ENCODE assay signal across 10 cellular contexts in the genomic region with DNA sequence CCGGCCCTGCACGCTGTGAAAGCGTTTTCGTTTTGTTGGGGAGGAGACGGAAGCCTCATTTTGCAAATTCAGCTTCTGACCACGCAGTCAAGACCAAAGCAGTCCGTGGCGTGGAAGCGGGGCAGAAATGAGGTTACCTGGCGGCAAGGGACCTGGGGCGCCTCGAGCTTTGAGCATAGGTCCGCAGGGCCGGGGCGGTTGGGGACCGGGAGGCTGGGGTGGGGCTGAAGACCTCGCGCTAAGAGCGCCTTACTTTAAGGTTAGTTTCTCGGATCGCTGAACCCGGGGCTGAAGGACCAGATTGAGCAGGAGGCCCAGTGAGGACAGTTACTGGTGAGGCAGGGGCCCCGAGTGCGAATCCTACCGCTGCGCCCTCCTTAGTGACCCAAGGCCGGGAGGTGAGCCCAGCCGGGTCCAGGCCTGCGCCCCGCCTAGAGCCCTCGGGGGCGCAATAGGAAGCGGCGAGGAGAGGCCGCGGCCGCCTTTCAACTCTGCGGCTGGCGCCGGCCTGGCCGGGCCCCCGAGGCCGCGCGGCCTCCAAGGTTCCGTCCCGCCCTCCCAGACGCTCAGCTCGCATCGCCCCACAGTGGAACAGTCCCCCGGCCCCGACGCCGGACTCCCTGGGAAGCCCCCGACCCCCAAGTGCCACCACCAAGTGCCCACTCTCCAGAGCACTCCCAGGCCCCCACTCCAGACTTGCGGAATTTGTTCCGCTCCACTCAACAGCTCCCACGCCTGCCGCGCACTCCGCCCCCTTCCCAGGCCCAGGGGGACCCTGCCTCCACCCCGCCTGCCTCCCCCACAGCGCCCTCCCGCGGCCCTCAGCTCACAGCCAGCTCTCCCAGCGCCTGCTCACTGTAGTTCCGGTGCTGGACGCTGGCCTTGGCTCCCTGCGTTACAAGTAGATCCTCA. TPM values are rescaled to one million over a fixed set of nuclear protein-coding genes. Genes with fewer than 3 reads are reported as not detected.
A peak's percentile ranks its signal among the peaks of the same experiment; 100 is the strongest.
DNase-seq lines count a peak whose midpoint lies in the region; ATAC-seq and TF ChIP-seq lines count a peak whose summit lies in the region.
"Had no signal": no experiment of that assay in that cellular context is flagged by ENCODE, and none has a peak within 500 bp of the region (broad histone marks: within the 10 kb centered on the region; RNA-seq: fewer than 3 reads in every experiment).

No MANE protein-coding gene starts in this region.

- peak overlapping the region; percentile 96 for H3K4me3 Mint-ChIP-seq in glutamatergic neuron (ENCODE audit: unreplicated experiment)
- no peak overlapping the region for H3K4me3 Mint-ChIP-seq in Calu3 (ENCODE audit: low read depth, unreplicated experiment)

- no peak overlapping the region for H3K27ac Mint-ChIP-seq in glutamatergic neuron (ENCODE audit: unreplicated experiment)
- H3K27ac Mint-ChIP-seq in Calu3 (ENCODE audit: unreplicated experiment): no peak overlapping the region

- H3K27me3 Mint-ChIP-seq in glutamatergic neuron (ENCODE audit: unreplicated experiment) (peaks cover 42% of the 10 kb centered on the region), Calu3 (ENCODE audit: unreplicated experiment) (peaks cover 47% of the 10 kb centered on the region)

- TF ChIP-seq CTCF in GM12865 (IDR thresholded peaks at IDR 0.05; ENCODE audit: insufficient read depth, low read depth, low read length, missing control alignments) (peak; percentile 13), glutamatergic neuron (IDR thresholded peaks at IDR 0.05; ENCODE audit: partially characterized antibody, unreplicated experiment) (no peak), Calu3 (IDR thresholded peaks at IDR 0.05; ENCODE audit: unreplicated experiment) (no peak)

- peaks cover 13% of the 10 kb centered on the region for H3K36me3 ChIP-seq in NT2/D1 (ENCODE audit: insufficient read depth, insufficient read length, low read length)

- peaks cover 12% of the 10 kb centered on the region for H3K9me3 Mint-ChIP-seq in glutamatergic neuron (ENCODE audit: unreplicated experiment)
- peaks cover 4% of the 10 kb centered on the region for H3K9me3 Mint-ChIP-seq in Calu3 (ENCODE audit: low read depth, unreplicated experiment)

- BruUV-seq in Calu3 (replicated peaks; lab: Mats Ljungman, UMichigan): no TSS peak

- no peaks in the 10 kb centered on the region for H3K9me3 ChIP-seq in NT2/D1 (ENCODE audit: insufficient read depth, low read length)

- intact Hi-C loops in Calu3 (cut with micrococcal nuclease; ENCODE audit: unreplicated experiment): no loop called here

- peak; percentile 20 for DNase-seq in GM12865 (ENCODE audit: low read depth)
- DNase-seq in NT2/D1 (ENCODE audit: low read depth, low spot score): no peak
- DNase-seq in glutamatergic neuron: peak; percentile 80
- peak; percentile 65 for DNase-seq in retina
- DNase-seq in Calu3: no peak
- DNase-seq in mucosa of gallbladder (ENCODE audit: low spot score): no peak
- DNase-seq: activated gamma-delta T cell treated with Interleukin-2 at 50 U/mL for 16 hours, hypothalamus, NCI-H1048 had no signal

- CTCF ChIA-PET in Calu3 (lab: Charles Lee): no interaction called here

- H3K36me3 Mint-ChIP-seq in glutamatergic neuron (ENCODE audit: unreplicated experiment): peaks cover 4% of the 10 kb centered on the region
- peaks cover 4% of the 10 kb centered on the region for H3K36me3 Mint-ChIP-seq in Calu3 (ENCODE audit: insufficient read depth, unreplicated experiment)

- peaks cover 100% of the 10 kb centered on the region for H3K27me3 ChIP-seq in NT2/D1 (ENCODE audit: insufficient read depth, insufficient read length)

- ATAC-seq in HG02642 (IDR thresholded peaks at IDR 0.05; ENCODE audit: poor library complexity, unreplicated experiment): no peak

- peaks cover 7% of the 10 kb centered on the region for H3K4me1 Mint-ChIP-seq in glutamatergic neuron (ENCODE audit: low read depth, unreplicated experiment)
- H3K4me1 Mint-ChIP-seq in Calu3 (ENCODE audit: low read depth, unreplicated experiment): no peaks in the 10 kb centered on the region

- H3K4me3 ChIP-seq in GM12865 (ENCODE audit: low read depth, low read length) (no peak overlapping the region), NT2/D1 (ENCODE audit: insufficient read length, low read depth) (peak overlapping the region; percentile 47)

- H3K9ac ChIP-seq in NT2/D1 (ENCODE audit: insufficient read length, low read depth): peak overlapping the region; percentile 51

- peaks cover 42% of the 10 kb centered on the region for H3K4me1 ChIP-seq in NT2/D1 (ENCODE audit: insufficient read depth, insufficient read length)

RNA-seq across cellular contexts. Expression of a gene that starts 7.6 kb away (rescaled TPM):
- 0.22 TPM for total RNA-seq in glutamatergic neuron (ENCODE audit: unreplicated experiment)
- total RNA-seq in Calu3 (2022): 1.6 and 2.0 TPM in 2 replicates
- 1.2 TPM for total RNA-seq in mucosa of gallbladder

Comparison
In these comparisons a context has a peak if more than half of its experiments do, and no peak if none do; other contexts are left out.
1. DNase-seq: peak in GM12865 (single experiment), glutamatergic neuron (single experiment) and retina (single experiment); none in NT2/D1 (single experiment), Calu3 (single experiment) and mucosa of gallbladder (single experiment).